Comparison of ENCODE assay signal across 20 cellular contexts in the genomic region with DNA sequence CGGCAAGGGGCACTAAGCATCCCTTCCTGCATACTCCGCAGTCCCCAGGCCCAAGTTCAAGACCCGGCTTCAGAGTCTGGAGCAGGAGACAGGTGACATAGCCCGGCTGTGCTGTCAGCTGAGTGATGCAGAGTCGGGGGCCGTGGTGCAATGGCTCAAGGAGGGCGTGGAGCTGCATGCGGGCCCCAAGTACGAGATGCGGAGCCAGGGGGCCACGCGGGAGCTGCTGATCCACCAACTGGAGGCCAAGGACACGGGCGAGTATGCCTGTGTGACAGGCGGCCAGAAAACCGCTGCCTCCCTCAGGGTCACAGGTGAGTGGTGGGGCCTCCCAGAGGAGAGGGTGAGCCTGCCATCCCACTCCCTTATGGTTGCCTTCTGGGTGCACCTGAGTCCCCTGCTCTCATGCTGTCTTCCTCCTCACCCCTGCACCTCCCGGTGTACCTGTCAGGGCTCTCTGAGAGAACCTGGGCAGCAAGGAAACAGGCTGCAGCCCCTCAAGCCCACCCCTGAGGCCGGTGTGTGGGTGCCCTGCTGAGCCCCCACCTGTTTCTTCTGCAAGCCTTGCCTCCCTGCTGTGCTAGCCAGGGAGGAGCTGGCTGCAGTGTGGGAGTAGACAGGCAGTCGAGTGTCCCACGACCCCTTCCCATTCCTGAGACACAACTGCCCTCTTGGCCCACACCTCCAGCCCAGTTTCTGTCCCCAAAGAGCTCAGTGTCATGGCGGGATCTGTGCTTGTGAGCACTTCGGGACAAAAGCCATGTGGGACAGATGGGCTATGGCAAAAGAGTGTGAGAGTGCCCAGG.
A peak's percentile ranks its signal among the peaks of the same experiment; 100 is the strongest.
DNase-seq lines count a peak whose midpoint lies in the region; ATAC-seq, FAIRE-seq and TF ChIP-seq lines count a peak whose summit lies in the region.
"Had no signal": no experiment of that assay in that cellular context is flagged by ENCODE, and none has a peak within 500 bp of the region (broad histone marks: within the 10 kb centered on the region; RNA-seq: fewer than 3 reads in every experiment).

No MANE protein-coding gene starts in this region.

- H3K36me3 ChIP-seq in DND-41 (ENCODE audit: insufficient read depth, low read length): peaks cover 33% of the 10 kb centered on the region
- no peaks in the 10 kb centered on the region for H3K36me3 ChIP-seq in pancreas
- H3K36me3 ChIP-seq: ascending aorta, uterus had no signal

- H4K20me1 ChIP-seq in DND-41 (ENCODE audit: insufficient read depth, low read length): no peaks in the 10 kb centered on the region

- H3K9ac ChIP-seq in DND-41 (ENCODE audit: low read depth, low read length): no peak overlapping the region

- FAIRE-seq in pancreas (lab: Jason Lieb, UNC): no peak
- FAIRE-seq: D721Med had no signal

- ATAC-seq in DND-41 (ENCODE audit: insufficient read depth, low read depth): 0 out of 3 replicates have a peak, but pooled peaks have one; percentile 3
- ATAC-seq in left ventricle myocardium superior: peak; percentile 1
- ATAC-seq in pancreas: no peak
- ATAC-seq in HG03095 (IDR thresholded peaks at IDR 0.05; ENCODE audit: unreplicated experiment): no peak
- ATAC-seq: gastrocnemius medialis had no signal

- DNase-seq in activated effector memory CD4-positive, alpha-beta T cell treated with anti-CD3 and anti-CD28 coated beads, Interleukin-2, amount 50 U/mL, for 16 hours: peak; percentile 33
- DNase-seq in activated effector memory CD4-positive, alpha-beta T cell treated with Interleukin-2 at 50 U/mL for 16 hours: no peak
- no peak for DNase-seq in DND-41
- DNase-seq in left ventricle myocardium superior: peak; percentile 24
- peak in 4 of 6 donors; percentile 5 to 54 (median 26) for DNase-seq in pancreas
- no peak for DNase-seq in stimulated activated CD4-positive, alpha-beta T cell treated with anti-CD3 and anti-CD28 coated beads, Interleukin-2, amount 100 ng/mL, for 48 hours
- DNase-seq in CD1c-positive myeloid dendritic cell (ENCODE audit: extremely low spot score): no peak
- DNase-seq: ACHN; activated CD4-positive, alpha-beta T cell treated with anti-CD3 and anti-CD28 coated beads, Interleukin-2, amount 10 ng/mL, durations not matched to agents 7 days and 5 days; esophagus squamous epithelium; GOT3; hypothalamus; NCI-H2081 treated with DMSO at 0.1 percent for 48 hours; uterus had no signal

- 67 to 71% methylated on average over 22 of the region's 22 CpGs for WGBS in pancreas, 2 donors

- intact Hi-C loops in left ventricle myocardium superior (cut with micrococcal nuclease): no loop called here
- intact Hi-C loops in pancreas (cut with DNase I): no loop called here

- no peak overlapping the region for H3K4me2 ChIP-seq in DND-41 (ENCODE audit: insufficient read depth, low read length)

- H3K79me2 ChIP-seq in DND-41 (ENCODE audit: insufficient read depth, low read length): no peaks in the 10 kb centered on the region

- no peaks in the 10 kb centered on the region for H3K4me1 ChIP-seq in DND-41 (ENCODE audit: insufficient read depth, low read length)
- H3K4me1 ChIP-seq in pancreas: no peaks in the 10 kb centered on the region
- H3K4me1 ChIP-seq: ascending aorta, esophagus squamous epithelium, uterus had no signal

- H3K4me3 ChIP-seq in DND-41 (ENCODE audit: low read depth in 1 of 2, low read length in 2 of 2) (no peak overlapping the region), pancreas (no peak overlapping the region)
- H3K4me3 ChIP-seq: ascending aorta, esophagus squamous epithelium, gastrocnemius medialis, uterus had no signal

- H3K9me3 ChIP-seq in DND-41 (ENCODE audit: insufficient read depth, low read length, severe bottlenecking): peaks cover 19% of the 10 kb centered on the region
- no peaks in the 10 kb centered on the region for H3K9me3 ChIP-seq in pancreas
- H3K9me3 ChIP-seq: gastrocnemius medialis had no signal

- H3K27me3 ChIP-seq in DND-41 (ENCODE audit: insufficient read depth, low read length, poor library complexity): no peaks in the 10 kb centered on the region
- H3K27me3 ChIP-seq in pancreas: no peaks in the 10 kb centered on the region
- H3K27me3 ChIP-seq: ascending aorta, gastrocnemius medialis, uterus had no signal

- TF ChIP-seq CTCF in DND-41 (IDR thresholded peaks at IDR 0.05; ENCODE audit: borderline replicate concordance, extremely low read depth, low read length, poor library complexity, severe bottlenecking) (no peak), pancreas (IDR thresholded peaks at IDR 0.05) (no peak)

- H3K27ac ChIP-seq in DND-41 (ENCODE audit: low read length) (no peak overlapping the region), pancreas (no peak overlapping the region)
- H3K27ac ChIP-seq: ascending aorta, C4-2B, esophagus squamous epithelium, RWPE1, uterus had no signal

- no peak overlapping the region for H2AFZ ChIP-seq in DND-41 (ENCODE audit: low read depth, low read length)

Comparison
In these comparisons a context has a peak if more than half of its experiments do, and no peak if none do; other contexts are left out.
1. DNase-seq: peak in activated effector memory CD4-positive, alpha-beta T cell treated with anti-CD3 and anti-CD28 coated beads, Interleukin-2, amount 50 U/mL, for 16 hours (single experiment), left ventricle myocardium superior (single experiment) and pancreas (4 of 6); none in activated effector memory CD4-positive, alpha-beta T cell treated with Interleukin-2 at 50 U/mL for 16 hours (single experiment), DND-41 (single experiment), stimulated activated CD4-positive, alpha-beta T cell treated with anti-CD3 and anti-CD28 coated beads, Interleukin-2, amount 100 ng/mL, for 48 hours (0 of 2) and CD1c-positive myeloid dendritic cell (single experiment).
2. ATAC-seq: peak in DND-41 (single experiment) and left ventricle myocardium superior (single experiment); none in pancreas (0 of 4) and HG03095 (single experiment).